ENCODE assay signal across 1 cellular context in genomic region chrX:112512509-112512908, GRCh38.
TF ChIP-seq lines count a peak whose summit lies in the region.

No MANE protein-coding gene starts in this region.

TF ChIP-seq in H1, 55 proteins besides CTCF, POLR2A, EP300 and RAD21:
- TF ChIP-seq CHD7 (IDR thresholded peaks at IDR 0.05; ENCODE audit: insufficient replicate concordance, low read length), result no peak
- TF ChIP-seq NRF1 (IDR thresholded peaks at IDR 0.05; ENCODE audit: low read depth, low read length), result no peak
